In the genomic region with DNA sequence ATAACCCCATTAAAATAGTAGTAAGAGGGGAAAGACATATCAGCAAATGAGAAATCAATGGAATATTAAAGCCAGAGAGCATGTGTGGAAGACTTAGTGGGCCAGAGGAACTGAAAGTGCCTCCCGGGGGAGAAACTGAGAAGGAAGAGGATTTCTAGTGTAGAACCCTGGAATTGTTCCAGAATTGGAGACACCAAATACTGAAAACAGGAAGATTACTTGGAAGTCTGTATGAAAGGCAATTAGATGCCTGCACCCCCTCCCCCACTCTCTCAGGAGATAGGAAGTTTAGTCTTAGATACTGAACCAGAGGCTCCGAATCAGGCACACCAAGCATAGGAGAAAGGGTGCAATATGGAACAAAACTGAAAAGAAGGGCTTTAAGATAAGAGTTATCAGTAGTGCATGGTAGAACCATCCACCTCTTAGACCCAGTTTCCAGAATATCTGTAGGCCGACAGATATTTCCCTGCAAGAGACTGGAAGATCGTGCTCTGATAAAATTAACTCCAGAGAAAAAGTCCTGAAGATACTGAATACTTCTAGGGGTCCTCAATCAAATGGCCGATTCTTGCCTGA, we compare ENCODE assay signal across 13 cellular contexts. TPM values are rescaled to one million over a fixed set of nuclear protein-coding genes. Genes with fewer than 3 reads are reported as not detected.
DNase-seq lines count a peak whose midpoint lies in the region; ATAC-seq and TF ChIP-seq lines count a peak whose summit lies in the region.
"Had no signal": no experiment of that assay in that cellular context is flagged by ENCODE, and none has a peak within 500 bp of the region (broad histone marks: within the 10 kb centered on the region; RNA-seq: fewer than 3 reads in every experiment).

No MANE protein-coding gene starts in this region.

- no peak for DNase-seq in Right ventricle myocardium inferior (ENCODE audit: missing footprints)
- DNase-seq in cardiac septum (ENCODE audit: low spot score), result no peak
- DNase-seq in amniotic epithelial cell (ENCODE audit: low read depth), result peak; percentile 5
- peak; percentile 21 for DNase-seq in iris pigment epithelial cell (ENCODE audit: low read depth)
- peak; percentile 22 to 44 for DNase-seq in tibial nerve (ENCODE audit: low spot score in 2 of 2)
- no peak for DNase-seq in HCEC 1CT
- DNase-seq in ACHN, result no peak
- DNase-seq: activated CD8-positive, alpha-beta T cell treated with anti-CD3 and anti-CD28 coated beads for 36 hours; activated naive CD8-positive, alpha-beta T cell treated with anti-CD3 and anti-CD28 coated beads for 36 hours; NCI-H1417 treated with DMSO at 0.1 percent for 48 hours; T-cell had no signal

- no peak for TF ChIP-seq CTCF in tibial nerve (IDR thresholded peaks at IDR 0.05)

- peaks cover 0 to 8% (median 0%) of the 10 kb centered on the region in 3 donors for H3K36me3 ChIP-seq in tibial nerve

- in situ Hi-C loops in ACHN (cut with HindIII; ENCODE audit: low pct_ligation_motif_present, low pct_unique_long_range_greater_than_20kb, low sequenced_read_pairs), result no loop called here

- H3K27ac ChIP-seq in tibial nerve, result no peak overlapping the region

- H3K27me3 ChIP-seq in tibial nerve, result no peaks in the 10 kb centered on the region

- TF ChIP-seq POLR2A in tibial nerve (IDR thresholded peaks at IDR 0.05), result no peak

- intact Hi-C loops in Right ventricle myocardium inferior (cut with DNase I), result no loop called here
- intact Hi-C loops in cardiac septum (cut with DNase I), result loop anchor here (2.0 kb wide), 1 partner anchor 32 kb away; a partner anchor contains a TSS

- ATAC-seq in Right ventricle myocardium inferior (peak; percentile 50), GM19463 (IDR thresholded peaks at IDR 0.05; ENCODE audit: unreplicated experiment) (no peak)
- ATAC-seq: activated CD8-positive, alpha-beta T cell treated with anti-CD3 and anti-CD28 coated beads for 36 hours; T-cell had no signal

- WGBS in tibial nerve, 2 donors, result 63% methylated on average over 5 of the region's 5 CpGs

- no peak overlapping the region for H3K4me3 ChIP-seq in tibial nerve
- H3K4me3 ChIP-seq: smooth muscle cell had no signal

- no peaks in the 10 kb centered on the region for H3K9me3 ChIP-seq in tibial nerve

- H3K4me1 ChIP-seq in tibial nerve, result peaks cover 0 to 44% (median 0%) of the 10 kb centered on the region in 4 donors

- peak in 1 of 2 donors; percentile 37 for TF ChIP-seq EP300 in tibial nerve (IDR thresholded peaks at IDR 0.05)

RNA-seq across cellular contexts. Expression of a gene that starts 32.4 kb away (rescaled TPM):
- total RNA-seq in Right ventricle myocardium inferior (49.8 TPM), cardiac septum (47.6 TPM), tibial nerve (10 to 100 TPM in 3 of 4 donors, 1 to 10 TPM in 1; 8.2 to 17.7 (median 13.7) TPM)

RNA-seq across cellular contexts. Expression of a gene that starts 32.6 kb away (rescaled TPM):
- total RNA-seq in Right ventricle myocardium inferior, result 7.6 TPM
- 11.7 TPM for total RNA-seq in cardiac septum
- 10 to 100 TPM in 1 of 4 donors, 1 to 10 TPM in 2, under 1 TPM in 1; 0.59 to 20.3 (median 5.2) TPM for total RNA-seq in tibial nerve

Comparison
In these comparisons a context has a peak if more than half of its experiments do, and no peak if none do; other contexts are left out.
1. DNase-seq: peak in amniotic epithelial cell (single experiment), iris pigment epithelial cell (single experiment) and tibial nerve (2 of 2); none in Right ventricle myocardium inferior (single experiment), cardiac septum (single experiment), HCEC 1CT (single experiment) and ACHN (single experiment).